8 cellular contexts compared by ENCODE assay signal in the genomic region with DNA sequence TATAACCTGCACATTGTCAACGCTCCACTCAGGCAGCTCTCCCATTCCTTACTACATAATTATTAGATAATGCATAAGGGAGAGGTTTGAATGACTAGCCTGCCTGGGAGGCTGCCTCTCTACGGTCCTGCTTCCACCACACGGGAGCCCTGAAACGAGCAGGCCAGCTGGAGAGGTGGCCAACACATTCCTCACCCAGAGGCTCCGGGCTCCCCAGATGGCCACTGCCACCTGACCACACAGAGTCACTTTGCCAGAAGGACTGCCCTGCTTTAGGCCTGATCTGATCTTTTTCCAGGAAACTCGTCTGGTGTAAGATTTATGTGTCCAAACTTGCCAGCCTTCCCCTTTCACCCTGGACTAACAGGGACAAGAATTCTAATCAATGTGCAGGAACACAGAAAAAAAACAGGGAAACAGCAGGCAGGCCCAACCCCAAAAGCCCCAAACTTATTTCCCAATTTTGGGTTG. TPM values are rescaled to one million over a fixed set of nuclear protein-coding genes. Genes with fewer than 3 reads are reported as not detected.
A peak's percentile ranks its signal among the peaks of the same experiment; 100 is the strongest.
DNase-seq lines count a peak whose midpoint lies in the region; ATAC-seq and TF ChIP-seq lines count a peak whose summit lies in the region.

No MANE protein-coding gene starts in this region.

- H3K27ac ChIP-seq in right atrium auricular region (peak overlapping the region; percentile 79 to 83), spleen (peak overlapping the region; percentile 67 to 91 (median 83))

- H3K4me1 Mint-ChIP-seq in activated T-helper 1 cell treated with anti-CD3 and anti-CD28 coated beads, Interleukin-12 subunit alpha, Interleukin-12 subunit beta, Interleukin-2, Interleukin-4 antibody, amounts not matched to agents 30 ng/mL and 10 ng/mL and 1 ng/mL, durations not matched to agents 14 hours and 24 hours and 36 hours (ENCODE audit: low read depth), result peaks cover 68% of the 10 kb centered on the region

- peak overlapping the region; percentile 92 for H3K27ac Mint-ChIP-seq in activated T-helper 1 cell treated with anti-CD3 and anti-CD28 coated beads, Interleukin-12 subunit alpha, Interleukin-12 subunit beta, Interleukin-2, Interleukin-4 antibody, amounts not matched to agents 30 ng/mL and 10 ng/mL and 1 ng/mL, durations not matched to agents 14 hours and 24 hours and 36 hours

- H3K27me3 Mint-ChIP-seq in activated T-helper 1 cell treated with anti-CD3 and anti-CD28 coated beads, Interleukin-12 subunit alpha, Interleukin-12 subunit beta, Interleukin-2, Interleukin-4 antibody, amounts not matched to agents 30 ng/mL and 10 ng/mL and 1 ng/mL, durations not matched to agents 14 hours and 24 hours and 36 hours (ENCODE audit: insufficient read depth), result no peaks in the 10 kb centered on the region

- H3K4me1 ChIP-seq in right atrium auricular region (peaks cover 0 to 37% of the 10 kb centered on the region in 2 donors), spleen (peaks cover 0 to 57% (median 41%) of the 10 kb centered on the region in 6 donors)

- DNase-seq in KG1 (lab: John Stamatoyannopoulos, UW) (peak; percentile 53), right atrium auricular region (ENCODE audit: low spot score) (no peak), spleen (no peak), NCI-H748 (lab: John Stamatoyannopoulos, UW; ENCODE audit: unreplicated experiment) (no peak)
- no peak for DNase-seq in activated T-helper 1 cell treated with anti-CD3 and anti-CD28 coated beads, Interleukin-12 subunit alpha, Interleukin-12 subunit beta, Interleukin-2, Interleukin-4 antibody, amounts not matched to agents 30 ng/mL and 10 ng/mL and 1 ng/mL, durations not matched to agents 14 hours and 24 hours and 36 hours (ENCODE audit: low spot score)

- intact Hi-C loops in activated T-helper 1 cell treated with anti-CD3 and anti-CD28 coated beads, Interleukin-12 subunit alpha, Interleukin-12 subunit beta, Interleukin-2, Interleukin-4 antibody, amounts not matched to agents 30 ng/mL and 10 ng/mL and 1 ng/mL, durations not matched to agents 14 hours and 24 hours and 36 hours (cut with micrococcal nuclease), result loop anchor here (1.0 to 5.0 kb wide), 2 partner anchors 41 to 317 kb away; no protein-coding TSS in a partner anchor
- intact Hi-C loops in spleen (cut with DNase I; ENCODE audit: low total_unique reads), result no loop called here

- H3K4me3 ChIP-seq in right atrium auricular region (peak overlapping the region in 1 of 2 donors; percentile 39), spleen (peak overlapping the region in 6 of 8 donors; percentile 29 to 67 (median 40))

- TF ChIP-seq CTCF in right atrium auricular region (IDR thresholded peaks at IDR 0.05), result no peak
- no peak for TF ChIP-seq CTCF in spleen (IDR thresholded peaks at IDR 0.05 in 8 of 11, conservative IDR thresholded peaks at IDR 0.05 in 3 of 11)

- no peaks in the 10 kb centered on the region for H3K27me3 ChIP-seq in right atrium auricular region
- no peaks in the 10 kb centered on the region for H3K27me3 ChIP-seq in spleen (replicated peaks in 1 of 7)

- no peaks in the 10 kb centered on the region for H3K9me3 Mint-ChIP-seq in activated T-helper 1 cell treated with anti-CD3 and anti-CD28 coated beads, Interleukin-12 subunit alpha, Interleukin-12 subunit beta, Interleukin-2, Interleukin-4 antibody, amounts not matched to agents 30 ng/mL and 10 ng/mL and 1 ng/mL, durations not matched to agents 14 hours and 24 hours and 36 hours

- WGBS in spleen, 5 donors, result 29 to 44% (median 35%) methylated on average over 5 to 6 of the region's 6 CpGs

- ATAC-seq in HG02763 (IDR thresholded peaks at IDR 0.05; ENCODE audit: unreplicated experiment) (no peak), GM21529 (IDR thresholded peaks at IDR 0.05; ENCODE audit: unreplicated experiment) (no peak), GM19035 (IDR thresholded peaks at IDR 0.05; ENCODE audit: unreplicated experiment) (no peak)

- H3K9me3 ChIP-seq in right atrium auricular region, result no peaks in the 10 kb centered on the region
- H3K9me3 ChIP-seq in spleen, result no peaks in the 10 kb centered on the region

- no peaks in the 10 kb centered on the region for H3K36me3 Mint-ChIP-seq in activated T-helper 1 cell treated with anti-CD3 and anti-CD28 coated beads, Interleukin-12 subunit alpha, Interleukin-12 subunit beta, Interleukin-2, Interleukin-4 antibody, amounts not matched to agents 30 ng/mL and 10 ng/mL and 1 ng/mL, durations not matched to agents 14 hours and 24 hours and 36 hours (ENCODE audit: low read depth)

- H3K36me3 ChIP-seq in right atrium auricular region, result no peaks in the 10 kb centered on the region
- no peaks in the 10 kb centered on the region for H3K36me3 ChIP-seq in spleen

- TF ChIP-seq POLR2A in spleen (IDR thresholded peaks at IDR 0.05), result no peak

- H3K4me3 Mint-ChIP-seq in activated T-helper 1 cell treated with anti-CD3 and anti-CD28 coated beads, Interleukin-12 subunit alpha, Interleukin-12 subunit beta, Interleukin-2, Interleukin-4 antibody, amounts not matched to agents 30 ng/mL and 10 ng/mL and 1 ng/mL, durations not matched to agents 14 hours and 24 hours and 36 hours, result peak overlapping the region; percentile 82

RNA-seq across cellular contexts. Expression of a gene that starts 27.8 kb away (rescaled TPM):
- total RNA-seq in activated T-helper 1 cell treated with anti-CD3 and anti-CD28 coated beads, Interleukin-12 subunit alpha, Interleukin-12 subunit beta, Interleukin-2, Interleukin-4 antibody, amounts not matched to agents 30 ng/mL and 10 ng/mL and 1 ng/mL, durations not matched to agents 14 hours and 24 hours and 36 hours, result 75.4 and 76.7 TPM in 2 replicates
- total RNA-seq in right atrium auricular region (1 to 10 TPM; 4.7 to 5.8 TPM), spleen (10 to 100 TPM in 4 of 7 donors, 1 to 10 TPM in 3; 5.6 to 21.2 (median 11.0) TPM)
- polyA plus RNA-seq in spleen, result 1 to 10 TPM; 2.4 to 4.7 (median 2.5) TPM
